14 cellular contexts compared by ENCODE assay signal in the genomic region with DNA sequence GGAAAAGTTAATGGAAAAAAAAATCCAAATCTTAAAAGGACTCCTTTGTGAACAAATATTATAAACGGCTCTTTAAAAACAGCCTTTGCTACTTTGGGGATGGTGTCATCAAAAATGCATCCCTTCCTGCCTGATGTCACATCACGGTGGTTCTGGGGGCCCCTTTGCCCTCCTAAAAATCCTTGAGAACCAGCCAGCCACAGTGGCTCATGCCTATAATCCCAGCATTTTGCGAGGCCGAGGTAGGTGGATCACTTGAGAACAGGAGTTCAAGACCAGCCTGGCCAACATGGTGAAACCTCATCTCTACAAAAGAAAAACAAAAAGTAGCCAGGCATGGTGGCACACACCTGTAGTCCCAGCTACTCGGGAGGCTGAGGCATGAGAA.
DNase-seq lines count a peak whose midpoint lies in the region; ATAC-seq and TF ChIP-seq lines count a peak whose summit lies in the region.
"Had no signal": no experiment of that assay in that cellular context is flagged by ENCODE, and none has a peak within 500 bp of the region (broad histone marks: within the 10 kb centered on the region; RNA-seq: fewer than 3 reads in every experiment).

No MANE protein-coding gene starts in this region.

- no peak for TF ChIP-seq CTCF in SU-DHL-6 (IDR thresholded peaks at IDR 0.05; ENCODE audit: insufficient read depth, low read length, poor library complexity, severe bottlenecking)

- H3K4me1 Mint-ChIP-seq in central memory CD8-positive, alpha-beta T cell, result peaks cover 66% of the 10 kb centered on the region

- H3K27ac Mint-ChIP-seq in central memory CD8-positive, alpha-beta T cell (ENCODE audit: low read depth), result peak overlapping the region; percentile 82

- H3F3A ChIP-seq in SU-DHL-6 (ENCODE audit: insufficient read depth), result peaks cover 33% of the 10 kb centered on the region

- H3K9me2 ChIP-seq in SU-DHL-6 (replicated peaks; ENCODE audit: insufficient read depth, low read length), result no peaks in the 10 kb centered on the region

- H3K27me3 ChIP-seq in SU-DHL-6 (ENCODE audit: low read length), result no peaks in the 10 kb centered on the region
- H3K27me3 ChIP-seq: tibial artery had no signal

- H3K4me3 Mint-ChIP-seq in central memory CD8-positive, alpha-beta T cell, result peak overlapping the region; percentile 49

- H3K27ac ChIP-seq in SU-DHL-6 (ENCODE audit: low read depth, low read length), result peak overlapping the region; percentile 37; the same call in 1 of the 2 replicates
- H3K27ac ChIP-seq in skin epidermis, result peak overlapping the region in 16 of 21 experiments; percentile 0 to 72 (median 34)
- H3K27ac ChIP-seq: WERI-Rb-1 had no signal

- no peaks in the 10 kb centered on the region for H3K27me3 Mint-ChIP-seq in central memory CD8-positive, alpha-beta T cell

- no peaks in the 10 kb centered on the region for H3K9me3 ChIP-seq in SU-DHL-6 (ENCODE audit: insufficient read depth, low read length)
- H3K9me3 ChIP-seq: tibial artery had no signal

- H3K36me3 ChIP-seq in SU-DHL-6 (ENCODE audit: low read length), result no peaks in the 10 kb centered on the region
- H3K36me3 ChIP-seq: WERI-Rb-1 had no signal

- peak overlapping the region; percentile 9 for H3K4me2 ChIP-seq in SU-DHL-6 (ENCODE audit: low read depth, low read length, poor library complexity, severe bottlenecking)

- peaks cover 36% of the 10 kb centered on the region for H3K36me3 Mint-ChIP-seq in central memory CD8-positive, alpha-beta T cell (ENCODE audit: insufficient read depth)

- ATAC-seq in central memory CD8-positive, alpha-beta T cell (replicated peaks; ENCODE audit: extremely low read depth, poor library complexity, severe bottlenecking), result no peak
- no peak for ATAC-seq in GM19455 (IDR thresholded peaks at IDR 0.05; ENCODE audit: unreplicated experiment)
- no peak for ATAC-seq in GM19328 (IDR thresholded peaks at IDR 0.05; ENCODE audit: unreplicated experiment)
- ATAC-seq: sciatic nerve had no signal

- H3K79me2 ChIP-seq in SU-DHL-6 (ENCODE audit: insufficient read depth, low read length), result peaks cover 100% of the 10 kb centered on the region

- H3K9me3 Mint-ChIP-seq in central memory CD8-positive, alpha-beta T cell, result no peaks in the 10 kb centered on the region

- DNase-seq in EL (peak; percentile 28), HCEC 1CT (no peak), NCI-H774 (lab: John Stamatoyannopoulos, UW) (no peak)
- no peak for DNase-seq in central memory CD8-positive, alpha-beta T cell (ENCODE audit: low spot score in 2 of 2)
- DNase-seq: IMR-90, NCI-H1694 treated with DMSO at 0.1 percent for 48 hours, NCI-H69, tibial artery, WERI-Rb-1 had no signal

- H2AFZ ChIP-seq in SU-DHL-6 (ENCODE audit: low read depth, low read length, severe bottlenecking), result no peak overlapping the region

- no peak overlapping the region for H3K9ac ChIP-seq in SU-DHL-6 (ENCODE audit: low read length)

- peaks cover 12% of the 10 kb centered on the region; the same call in 1 of the 2 replicates for H4K20me1 ChIP-seq in SU-DHL-6 (ENCODE audit: low read depth, low read length)

- H3K4me3 ChIP-seq in SU-DHL-6 (ENCODE audit: insufficient read depth, low read length, poor library complexity, severe bottlenecking) (no peak overlapping the region), skin epidermis (no peak overlapping the region)
- H3K4me3 ChIP-seq: tibial artery had no signal
